Comparison of ENCODE assay signal across 31 cellular contexts in genomic region chrX:16164748-16165147, GRCh38. TPM values are rescaled to one million over a fixed set of nuclear protein-coding genes. Genes with fewer than 3 reads are reported as not detected.
DNase-seq lines count a peak whose midpoint lies in the region; ATAC-seq, FAIRE-seq and TF ChIP-seq lines count a peak whose summit lies in the region.
"Had no signal": no experiment of that assay in that cellular context is flagged by ENCODE, and none has a peak within 500 bp of the region (broad histone marks: within the 10 kb centered on the region; RNA-seq: fewer than 3 reads in every experiment).

No MANE protein-coding gene starts in this region.

- H4K91ac ChIP-seq in IMR-90 (ENCODE audit: insufficient read depth, low read depth, low read length), result no peak overlapping the region

- TF ChIP-seq POLR2A in IMR-90 (IDR thresholded peaks at IDR 0.05; ENCODE audit: low read depth, low read length) (no peak), K562 (conservative IDR thresholded peaks at IDR 0.05) (no peak)

- H2BK5ac ChIP-seq in IMR-90 (ENCODE audit: low read depth, low read length, poor library complexity, severe bottlenecking), result no peak overlapping the region

- no peak overlapping the region for H3K14ac ChIP-seq in IMR-90 (replicated peaks; ENCODE audit: low read depth, low read length)

- no peak for TF ChIP-seq CTCF in IMR-90 (conservative IDR thresholded peaks at IDR 0.05; ENCODE audit: low read depth, low read length)
- TF ChIP-seq CTCF in K562 (IDR thresholded peaks at IDR 0.05 in 2 of 3, conservative IDR thresholded peaks at IDR 0.05 in 1 of 3; ENCODE audit: insufficient read depth in 2 of 3, low read depth in 1 of 3, low read length in 3 of 3), result no peak
- no peak for TF ChIP-seq CTCF in progenitor cell of endocrine pancreas (IDR thresholded peaks at IDR 0.05; ENCODE audit: unreplicated experiment)

- no peak for FAIRE-seq in K562 (lab: Jason Lieb, UNC)
- FAIRE-seq: A204.1, GM12878, GM12892, GM18507 had no signal

- DNase-seq in IMR-90 (no peak), K562 (ENCODE audit: extremely low read depth in 1 of 4, low spot score in 3 of 4) (no peak), progenitor cell of endocrine pancreas (ENCODE audit: low spot score, unreplicated experiment) (no peak), NCI-H446 treated with DMSO at 0.1 percent for 48 hours (lab: John Stamatoyannopoulos, UW) (no peak)
- no peak for DNase-seq in stimulated activated CD4-positive, alpha-beta T cell treated with anti-CD3 and anti-CD28 coated beads, Interleukin-12 subunit alpha, Interleukin-12 subunit beta, amount 100 ng/mL, for 4 hours
- no peak for DNase-seq in activated CD4-positive, alpha-beta memory T cell treated with anti-CD3 and anti-CD28 coated beads for 36 hours
- DNase-seq: 8988T; ACHN; BE2C; C1 segment of cervical spinal cord; CD4-positive, alpha-beta memory T cell; CD4-positive, CD25-positive, alpha-beta regulatory T cell; CD8-positive, alpha-beta memory T cell; COR-L47; DMS 273 treated with DMSO at 0.1 percent for 48 hours; DMS153; DMS53; DMS79; DND-41; EL; GDM1 had no signal

- H3K56ac ChIP-seq in IMR-90 (ENCODE audit: extremely low read depth, insufficient read depth, low read length), result no peak overlapping the region

- H4K5ac ChIP-seq in IMR-90 (ENCODE audit: low read depth, low read length), result no peak overlapping the region

- H3K4me1 ChIP-seq in IMR-90 (ENCODE audit: control insufficient read depth, insufficient read depth, low read length), result peaks cover 6% of the 10 kb centered on the region
- no peaks in the 10 kb centered on the region for H3K4me1 ChIP-seq in K562 (replicated peaks in 1 of 2; ENCODE audit: control insufficient read depth in 2 of 2, insufficient read depth in 2 of 2, low read length in 2 of 2)
- H3K4me1 ChIP-seq: BE2C, BLaER1 had no signal

- ATAC-seq in IMR-90 (ENCODE audit: low read depth) (no peak), K562 (no peak), GM19452 (IDR thresholded peaks at IDR 0.05; ENCODE audit: unreplicated experiment) (no peak)
- ATAC-seq: GM12878 had no signal

- in situ Hi-C loops in IMR-90 (cut with MboI; ENCODE audit: low sequenced_read_pairs) (no loop called here), K562 (cut with MboI) (no loop called here)

- no peaks in the 10 kb centered on the region for H3K79me1 ChIP-seq in IMR-90 (ENCODE audit: low read depth in 1 of 2, low read length in 2 of 2)

- intact Hi-C loops in IMR-90 (cut with micrococcal nuclease) (no loop called here), K562 (cut with micrococcal nuclease) (no loop called here)
- intact Hi-C loops in activated CD4-positive, alpha-beta memory T cell treated with anti-CD3 and anti-CD28 coated beads for 36 hours (cut with micrococcal nuclease), result no loop called here

- peaks cover 12% of the 10 kb centered on the region for H3K27me3 Mint-ChIP-seq in progenitor cell of endocrine pancreas
- no peaks in the 10 kb centered on the region for H3K27me3 Mint-ChIP-seq in activated CD4-positive, alpha-beta memory T cell treated with anti-CD3 and anti-CD28 coated beads for 36 hours

- H2BK120ac ChIP-seq in IMR-90 (ENCODE audit: low read depth, low read length), result peak overlapping the region; percentile 47; the same call in 1 of the 2 replicates

- TF ChIP-seq EP300 in K562 (IDR thresholded peaks at IDR 0.05; ENCODE audit: low read length), result no peak

- peaks cover 2% of the 10 kb centered on the region; the same call in 1 of the 2 replicates for H3K27me3 ChIP-seq in IMR-90 (ENCODE audit: control insufficient read depth, insufficient read depth, low read length)
- H3K27me3 ChIP-seq in K562 (ENCODE audit: control insufficient read depth in 2 of 2, insufficient read depth in 2 of 2, low read length in 2 of 2), result no peaks in the 10 kb centered on the region
- H3K27me3 ChIP-seq: BE2C had no signal

- H3K79me2 ChIP-seq in K562 (ENCODE audit: control insufficient read depth, insufficient read depth, low read length), result no peaks in the 10 kb centered on the region

- H2BK15ac ChIP-seq in IMR-90 (ENCODE audit: low read depth, low read length), result no peak overlapping the region

- H2BK20ac ChIP-seq in IMR-90 (ENCODE audit: low read depth, low read length), result no peak overlapping the region

- CTCF ChIA-PET in IMR-90 (lab: Yijun Ruan, JAX) (no interaction called here), K562 (lab: Yijun Ruan, JAX; ENCODE audit: low intra/inter-chr PET ratio) (no interaction called here)
- CTCF ChIA-PET in activated CD4-positive, alpha-beta memory T cell treated with anti-CD3 and anti-CD28 coated beads for 36 hours (lab: Charles Lee), result no interaction called here

- no peaks in the 10 kb centered on the region for H3K36me3 Mint-ChIP-seq in progenitor cell of endocrine pancreas (ENCODE audit: insufficient read depth)
- no peaks in the 10 kb centered on the region for H3K36me3 Mint-ChIP-seq in activated CD4-positive, alpha-beta memory T cell treated with anti-CD3 and anti-CD28 coated beads for 36 hours
- H3K36me3 Mint-ChIP-seq: CD14-positive monocyte; CD4-positive, alpha-beta memory T cell; CD4-positive, CD25-positive, alpha-beta regulatory T cell; CD8-positive, alpha-beta memory T cell had no signal

- WGBS in IMR-90 (ENCODE audit: extremely low coverage in 2 of 2, insufficient read length in 1 of 2), 2 experiments, result 80 to 100% methylated on average over 2 to 3 of the region's 3 CpGs
- 8% methylated on average over 2 of the region's 3 CpGs for WGBS in K562 (ENCODE audit: insufficient coverage, low coverage, missing lambda C conversion rate)

- H4K8ac ChIP-seq in IMR-90 (ENCODE audit: low read depth in 2 of 2, low read length in 2 of 2), result no peak overlapping the region

- no peak overlapping the region for H2AK9ac ChIP-seq in IMR-90 (replicated peaks; ENCODE audit: low read depth, low read length, poor library complexity)

- H3K4me3 Mint-ChIP-seq in progenitor cell of endocrine pancreas (ENCODE audit: low read depth), result no peak overlapping the region
- H3K4me3 Mint-ChIP-seq in activated CD4-positive, alpha-beta memory T cell treated with anti-CD3 and anti-CD28 coated beads for 36 hours, result no peak overlapping the region
- H3K4me3 Mint-ChIP-seq: CD14-positive monocyte; CD4-positive, CD25-positive, alpha-beta regulatory T cell; CD8-positive, alpha-beta memory T cell had no signal

- H3K4me3 ChIP-seq in IMR-90 (ENCODE audit: insufficient read depth, low read depth, low read length) (no peak overlapping the region), K562 (no peak overlapping the region)
- H3K4me3 ChIP-seq: BLaER1, GM12878 had no signal

- H3K36me3 ChIP-seq in IMR-90 (ENCODE audit: control insufficient read depth, insufficient read depth, low read length) (no peaks in the 10 kb centered on the region), K562 (ENCODE audit: control insufficient read depth, insufficient read depth, low read length) (no peaks in the 10 kb centered on the region)
- H3K36me3 ChIP-seq: BE2C, BLaER1 had no signal

- H2AFZ ChIP-seq in IMR-90 (replicated peaks; ENCODE audit: low read length, poor library complexity) (no peak overlapping the region), K562 (ENCODE audit: low read depth, low read length) (no peak overlapping the region)

- H3K23ac ChIP-seq in IMR-90 (ENCODE audit: low read depth, low read length), result no peak overlapping the region; the same call in 1 of the 2 replicates

- TF ChIP-seq RAD21 in IMR-90 (IDR thresholded peaks at IDR 0.05; ENCODE audit: low read length), result no peak
- TF ChIP-seq RAD21 in K562 (CRISPR knock-in tag; conservative IDR thresholded peaks at IDR 0.05 in 1 of 2, IDR thresholded peaks at IDR 0.05 in 1 of 2), result no peak

- H3K9me1 ChIP-seq in IMR-90 (ENCODE audit: insufficient read depth, low read length), result peaks cover 5% of the 10 kb centered on the region; the same call in 1 of the 2 replicates
- H3K9me1 ChIP-seq in K562 (ENCODE audit: control insufficient read depth, insufficient read depth, low read length), result no peaks in the 10 kb centered on the region

- H3K9ac ChIP-seq in IMR-90 (ENCODE audit: low read depth, low read length) (no peak overlapping the region), K562 (ENCODE audit: insufficient read depth in 1 of 2, low read depth in 2 of 2, low read length in 2 of 2) (no peak overlapping the region)
- H3K9ac ChIP-seq: BLaER1 had no signal

- no peak overlapping the region for H2AK5ac ChIP-seq in IMR-90 (ENCODE audit: low read depth, low read length)

- H3K4me1 Mint-ChIP-seq in progenitor cell of endocrine pancreas (ENCODE audit: low read depth), result peaks cover 7% of the 10 kb centered on the region
- H3K4me1 Mint-ChIP-seq in activated CD4-positive, alpha-beta memory T cell treated with anti-CD3 and anti-CD28 coated beads for 36 hours (ENCODE audit: low read depth), result no peaks in the 10 kb centered on the region
- H3K4me1 Mint-ChIP-seq: CD14-positive monocyte; CD4-positive, alpha-beta memory T cell; CD4-positive, CD25-positive, alpha-beta regulatory T cell; CD8-positive, alpha-beta memory T cell had no signal

- no peak overlapping the region for H3K4me2 ChIP-seq in IMR-90 (ENCODE audit: low read depth, low read length)
- H3K4me2 ChIP-seq in K562 (ENCODE audit: insufficient read depth, low read length), result no peak overlapping the region
- H3K4me2 ChIP-seq: BLaER1 had no signal

- H3K4ac ChIP-seq in IMR-90 (ENCODE audit: low read depth, low read length), result no peak overlapping the region

- no peak overlapping the region for H3K18ac ChIP-seq in IMR-90 (ENCODE audit: low read depth, low read length)

- H3K9me3 ChIP-seq in IMR-90 (ENCODE audit: control insufficient read depth, insufficient read depth, low read length), result peaks cover 3% of the 10 kb centered on the region; the same call in 1 of the 2 replicates
- no peaks in the 10 kb centered on the region for H3K9me3 ChIP-seq in K562 (replicated peaks; ENCODE audit: control insufficient read depth, insufficient read depth, low read depth, low read length)
- H3K9me3 ChIP-seq: BE2C, BLaER1 had no signal

- H3K27ac Mint-ChIP-seq in progenitor cell of endocrine pancreas, result peak overlapping the region; percentile 87
- H3K27ac Mint-ChIP-seq in activated CD4-positive, alpha-beta memory T cell treated with anti-CD3 and anti-CD28 coated beads for 36 hours, result no peak overlapping the region
- H3K27ac Mint-ChIP-seq: CD14-positive monocyte; CD4-positive, CD25-positive, alpha-beta regulatory T cell; CD8-positive, alpha-beta memory T cell had no signal

- H4K20me1 ChIP-seq in IMR-90 (ENCODE audit: insufficient read depth, low read length), result no peaks in the 10 kb centered on the region
- no peaks in the 10 kb centered on the region for H4K20me1 ChIP-seq in K562 (replicated peaks; ENCODE audit: control insufficient read depth, insufficient read depth, low read length)
- H4K20me1 ChIP-seq: BLaER1 had no signal

- H3K27ac ChIP-seq in IMR-90 (ENCODE audit: insufficient read depth, low read length) (no peak overlapping the region), K562 (ENCODE audit: extremely low read depth, low read depth, low read length) (no peak overlapping the region)
- H3K27ac ChIP-seq: BLaER1 had no signal

- BruUV-seq in IMR-90 (replicated peaks; lab: Mats Ljungman, UMichigan) (no TSS peak), K562 (replicated peaks; lab: Mats Ljungman, UMichigan) (no TSS peak)

- dilution Hi-C loops in IMR-90 (cut with HindIII; ENCODE audit: low sequenced_read_pairs, unreplicated experiment), result no loop called here

- POLR2A ChIA-PET in IMR-90 (lab: Charles Lee; ENCODE audit: unreplicated experiment) (no interaction called here), K562 (lab: Yijun Ruan, JAX) (interaction anchor here (1.3 kb wide), 1 partner anchor 10 kb away, joined by 3 read pairs; no protein-coding TSS in a partner anchor)
- POLR2A ChIA-PET in activated CD4-positive, alpha-beta memory T cell treated with anti-CD3 and anti-CD28 coated beads for 36 hours (lab: Charles Lee), result no interaction called here

- H3K9me3 Mint-ChIP-seq in progenitor cell of endocrine pancreas (ENCODE audit: low read depth), result no peaks in the 10 kb centered on the region
- no peaks in the 10 kb centered on the region for H3K9me3 Mint-ChIP-seq in activated CD4-positive, alpha-beta memory T cell treated with anti-CD3 and anti-CD28 coated beads for 36 hours
- H3K9me3 Mint-ChIP-seq: CD8-positive, alpha-beta memory T cell had no signal

RNA-seq across cellular contexts. Expression of gene MAGEB17, which starts 2.5 kb away (rescaled TPM):
- under 0.01 TPM in 2 replicates for total RNA-seq in IMR-90 (2012; rRNA removed)
- 0.34 and 0.62 TPM in 2 replicates for polyA plus RNA-seq in IMR-90 (2012; rRNA removed)
- 0.08 and 0.15 TPM in 2 replicates for polyA plus RNA-seq in IMR-90 (2012; cell fraction: cytosol; rRNA removed)
- 1.7 and 1.8 TPM in 2 replicates for polyA plus RNA-seq in IMR-90 (2012; cell fraction: nucleus; rRNA removed; ENCODE audit: low replicate concordance)
- total RNA-seq in K562 (2011; cell fraction: chromatin; rRNA removed; ENCODE audit: low replicate concordance), result not detected in 2 replicates
- total RNA-seq in K562 (2011; cell fraction: nucleolus; rRNA removed), result not detected in 2 replicates
- total RNA-seq in K562 (2011; cell fraction: nucleoplasm; rRNA removed), result not detected in 2 replicates
- 0.29 TPM in 1 of 2 replicates, not detected in the other for total RNA-seq in K562 (2014; rRNA removed)
- 0.11 TPM in 1 of 2 replicates, not detected in the other for total RNA-seq in K562 (2014; rRNA removed; fragmentation: Illumina TruSeq; extraction: Trizol)
- 0.14 and 0.19 TPM in 2 replicates for total RNA-seq in K562 (2015; rRNA removed; fragmentation: Illumina TruSeq; extraction: Trizol)
- 0.16 and 0.25 TPM in 2 replicates for total RNA-seq in K562 (2021)
- 0.07 TPM in 1 of 2 replicates, not detected in the other for polyA plus RNA-seq in K562 (2011; rRNA removed)
- 0.04 TPM in 1 of 2 replicates, not detected in the other for polyA plus RNA-seq in K562 (2011; cell fraction: cytosol; rRNA removed)
- not detected in 2 replicates for polyA plus RNA-seq in K562 (2011; cell fraction: nucleus; rRNA removed)
- 1.8 and 4.3 TPM in 2 replicates for polyA plus RNA-seq in K562 (2012)
- polyA plus RNA-seq in K562 (2014; fragmentation: Illumina TruSeq; extraction: Trizol), result 0.13 and 0.14 TPM in 2 replicates
- polyA plus RNA-seq in K562 (2014; fragmentation: Nextera tagmentation; extraction: Ambion mirVana), result under 1 TPM; 0.08 to 0.45 TPM
- 0.27 TPM in 1 of 2 replicates, not detected in the other for polyA plus RNA-seq in K562 (2014; rRNA removed)
- polyA minus RNA-seq in K562 (2011; rRNA and poly(A)+ RNA removed), result 0.14 TPM in 1 of 2 replicates, not detected in the other
- not detected in 2 replicates for polyA minus RNA-seq in K562 (2011; cell fraction: cytosol; rRNA and poly(A)+ RNA removed)
- polyA minus RNA-seq in K562 (2011; cell fraction: nucleus; rRNA and poly(A)+ RNA removed), result not detected in 2 replicates
- total RNA-seq in progenitor cell of endocrine pancreas, result 0.19 and 0.27 TPM in 2 replicates
- total RNA-seq in activated CD4-positive, alpha-beta memory T cell treated with anti-CD3 and anti-CD28 coated beads for 36 hours, result not detected
- total RNA-seq: A673; CD4-positive, alpha-beta memory T cell; CD4-positive, CD25-positive, alpha-beta regulatory T cell; CD8-positive, alpha-beta memory T cell; Daoy; G401 had no signal
- polyA plus RNA-seq: CD14-positive monocyte; CD4-positive, alpha-beta memory T cell; CD4-positive, CD25-positive, alpha-beta regulatory T cell; CD8-positive, alpha-beta memory T cell had no signal

RNA-seq across cellular contexts. Expression of gene GRPR, which starts 41.4 kb away (rescaled TPM):
- total RNA-seq in IMR-90 (2012; rRNA removed), result 13.6 and 16.4 TPM in 2 replicates
- polyA plus RNA-seq in IMR-90 (2012; rRNA removed), result 9.2 and 10.9 TPM in 2 replicates
- 4.6 and 4.7 TPM in 2 replicates for polyA plus RNA-seq in IMR-90 (2012; cell fraction: cytosol; rRNA removed)
- 5.1 and 6.2 TPM in 2 replicates for polyA plus RNA-seq in IMR-90 (2012; cell fraction: nucleus; rRNA removed; ENCODE audit: low replicate concordance)
- total RNA-seq in K562 (2011; cell fraction: chromatin; rRNA removed; ENCODE audit: low replicate concordance), result 0.28 TPM in 1 of 2 replicates, not detected in the other
- total RNA-seq in K562 (2011; cell fraction: nucleolus; rRNA removed), result not detected in 2 replicates
- total RNA-seq in K562 (2011; cell fraction: nucleoplasm; rRNA removed), result not detected in 2 replicates
- not detected in 2 replicates for total RNA-seq in K562 (2014; rRNA removed)
- 0.10 TPM in 1 of 2 replicates, not detected in the other for total RNA-seq in K562 (2014; rRNA removed; fragmentation: Illumina TruSeq; extraction: Trizol)
- not detected in 2 replicates for total RNA-seq in K562 (2015; rRNA removed; fragmentation: Illumina TruSeq; extraction: Trizol)
- 0.09 TPM in 1 of 2 replicates, not detected in the other for total RNA-seq in K562 (2021)
- polyA plus RNA-seq in K562 (2011; rRNA removed), result 0.06 and 0.08 TPM in 2 replicates
- polyA plus RNA-seq in K562 (2011; cell fraction: cytosol; rRNA removed), result 0.13 and 0.16 TPM in 2 replicates
- polyA plus RNA-seq in K562 (2011; cell fraction: nucleus; rRNA removed), result 0.28 and 0.37 TPM in 2 replicates
- polyA plus RNA-seq in K562 (2012), result 0.43 and 0.60 TPM in 2 replicates
- 0.19 TPM in 1 of 2 replicates, not detected in the other for polyA plus RNA-seq in K562 (2014; fragmentation: Illumina TruSeq; extraction: Trizol)
- polyA plus RNA-seq in K562 (2014; fragmentation: Nextera tagmentation; extraction: Ambion mirVana), result under 1 TPM in 1 of 2 experiments, not detected in 1; 0.11 TPM
- not detected in 2 replicates for polyA plus RNA-seq in K562 (2014; rRNA removed)
- polyA minus RNA-seq in K562 (2011; rRNA and poly(A)+ RNA removed), result not detected in 2 replicates
- polyA minus RNA-seq in K562 (2011; cell fraction: cytosol; rRNA and poly(A)+ RNA removed), result not detected in 2 replicates
- polyA minus RNA-seq in K562 (2011; cell fraction: nucleus; rRNA and poly(A)+ RNA removed), result not detected in 2 replicates
- total RNA-seq in progenitor cell of endocrine pancreas, result 1.7 and 1.8 TPM in 2 replicates
- total RNA-seq in activated CD4-positive, alpha-beta memory T cell treated with anti-CD3 and anti-CD28 coated beads for 36 hours, result not detected
- total RNA-seq: CD4-positive, CD25-positive, alpha-beta regulatory T cell; Daoy; G401 had no signal
- polyA plus RNA-seq: CD8-positive, alpha-beta memory T cell had no signal
